Comparison of ENCODE assay signal across 12 cellular contexts in the genomic region with DNA sequence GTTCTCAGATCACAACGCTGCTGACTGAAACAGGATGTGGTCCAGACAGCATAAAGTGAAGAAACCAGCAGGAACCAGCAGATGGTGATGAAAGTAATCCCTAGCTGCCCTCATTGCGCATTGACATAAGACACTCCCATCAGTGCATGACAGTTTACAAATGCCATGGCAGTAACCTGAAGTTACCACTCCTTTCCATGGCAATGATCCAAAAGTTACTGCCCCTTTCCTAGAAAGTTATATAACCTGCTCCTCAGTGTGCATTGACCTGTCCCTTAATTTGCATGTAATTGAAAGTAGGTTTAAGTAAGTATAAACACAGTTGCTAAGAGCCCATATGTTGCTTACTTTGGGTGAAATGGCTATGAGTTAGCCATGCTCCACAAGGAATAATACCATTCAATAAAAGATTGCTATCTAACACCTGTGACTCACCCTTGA.
DNase-seq lines count a peak whose midpoint lies in the region; ATAC-seq and TF ChIP-seq lines count a peak whose summit lies in the region.
"Had no signal": no experiment of that assay in that cellular context is flagged by ENCODE, and none has a peak within 500 bp of the region (broad histone marks: within the 10 kb centered on the region; RNA-seq: fewer than 3 reads in every experiment).

No MANE protein-coding gene starts in this region.

- no peaks in the 10 kb centered on the region for H3K4me1 ChIP-seq in left lung
- H3K4me1 ChIP-seq: SJCRH30, stomach had no signal

- peak overlapping the region; percentile 74 for H3K27ac Mint-ChIP-seq in activated naive CD4-positive, alpha-beta T cell treated with anti-CD3 and anti-CD28 coated beads, Interleukin-2, amount 50 U/mL, for 24 hours
- H3K27ac Mint-ChIP-seq: HFFc6 had no signal

- peaks cover 28% of the 10 kb centered on the region for H3K4me1 Mint-ChIP-seq in activated naive CD4-positive, alpha-beta T cell treated with anti-CD3 and anti-CD28 coated beads, Interleukin-2, amount 50 U/mL, for 24 hours

- ATAC-seq in sciatic nerve, result no peak
- no peak for ATAC-seq in left lung

- peaks cover 0 to 8% of the 10 kb centered on the region in 2 donors for H3K9me3 ChIP-seq in left lung

- H3K36me3 ChIP-seq in left lung, result no peaks in the 10 kb centered on the region
- H3K36me3 ChIP-seq: SJCRH30, stomach had no signal

- H3K4me3 Mint-ChIP-seq in activated naive CD4-positive, alpha-beta T cell treated with anti-CD3 and anti-CD28 coated beads, Interleukin-2, amount 50 U/mL, for 24 hours, result peak overlapping the region; percentile 70
- H3K4me3 Mint-ChIP-seq: HFFc6 had no signal

- H3K36me3 Mint-ChIP-seq in activated naive CD4-positive, alpha-beta T cell treated with anti-CD3 and anti-CD28 coated beads, Interleukin-2, amount 50 U/mL, for 24 hours, result peaks cover 7% of the 10 kb centered on the region

- no peak overlapping the region for H3K4me3 ChIP-seq in left lung
- H3K4me3 ChIP-seq: SJCRH30, stomach had no signal

- DNase-seq in activated CD8-positive, alpha-beta memory T cell treated with anti-CD3 and anti-CD28 coated beads for 1 hour (ENCODE audit: extremely low read depth in 1 of 2, low read depth in 1 of 2), result peak; percentile 2 to 3
- no peak for DNase-seq in activated CD8-positive, alpha-beta memory T cell treated with anti-CD3 and anti-CD28 coated beads for 24 hours
- peak; percentile 84 for DNase-seq in NCI-H82 (lab: John Stamatoyannopoulos, UW)
- peak in 2 of 3 donors; percentile 11 to 13 for DNase-seq in stimulated activated CD4-positive, alpha-beta T cell treated with anti-CD3 and anti-CD28 coated beads, TNF-alpha, amount 100 ng/mL, for 1 hour (ENCODE audit: low read depth in 3 of 3, low spot score in 1 of 3)
- DNase-seq in sciatic nerve (ENCODE audit: low spot score), result no peak
- no peak for DNase-seq in NCI-H187 (lab: John Stamatoyannopoulos, UW)
- no peak for DNase-seq in left lung
- DNase-seq: HFFc6, hippocampal formation, stomach had no signal

- no peak for TF ChIP-seq CTCF in left lung (IDR thresholded peaks at IDR 0.05)

- H3K27me3 ChIP-seq in left lung, result no peaks in the 10 kb centered on the region
- H3K27me3 ChIP-seq: SJCRH30, stomach had no signal

- peaks cover 8% of the 10 kb centered on the region for H3K9me3 Mint-ChIP-seq in activated naive CD4-positive, alpha-beta T cell treated with anti-CD3 and anti-CD28 coated beads, Interleukin-2, amount 50 U/mL, for 24 hours
- H3K9me3 Mint-ChIP-seq: HFFc6 had no signal

- intact Hi-C loops in sciatic nerve (cut with DNase I), result no loop called here
- intact Hi-C loops in left lung (cut with DNase I), result no loop called here

- no peaks in the 10 kb centered on the region for H3K27me3 Mint-ChIP-seq in activated naive CD4-positive, alpha-beta T cell treated with anti-CD3 and anti-CD28 coated beads, Interleukin-2, amount 50 U/mL, for 24 hours

- H3K27ac ChIP-seq in left lung, result no peak overlapping the region
- H3K27ac ChIP-seq: SJCRH30, stomach had no signal

Comparison
In these comparisons a context has a peak if more than half of its experiments do, and no peak if none do; other contexts are left out.
1. DNase-seq: peak in activated CD8-positive, alpha-beta memory T cell treated with anti-CD3 and anti-CD28 coated beads for 1 hour (2 of 2), NCI-H82 (single experiment) and stimulated activated CD4-positive, alpha-beta T cell treated with anti-CD3 and anti-CD28 coated beads, TNF-alpha, amount 100 ng/mL, for 1 hour (2 of 3); none in activated CD8-positive, alpha-beta memory T cell treated with anti-CD3 and anti-CD28 coated beads for 24 hours (single experiment), sciatic nerve (single experiment), NCI-H187 (0 of 2) and left lung (0 of 2).